1 cellular context compared by ENCODE assay signal in the genomic region with DNA sequence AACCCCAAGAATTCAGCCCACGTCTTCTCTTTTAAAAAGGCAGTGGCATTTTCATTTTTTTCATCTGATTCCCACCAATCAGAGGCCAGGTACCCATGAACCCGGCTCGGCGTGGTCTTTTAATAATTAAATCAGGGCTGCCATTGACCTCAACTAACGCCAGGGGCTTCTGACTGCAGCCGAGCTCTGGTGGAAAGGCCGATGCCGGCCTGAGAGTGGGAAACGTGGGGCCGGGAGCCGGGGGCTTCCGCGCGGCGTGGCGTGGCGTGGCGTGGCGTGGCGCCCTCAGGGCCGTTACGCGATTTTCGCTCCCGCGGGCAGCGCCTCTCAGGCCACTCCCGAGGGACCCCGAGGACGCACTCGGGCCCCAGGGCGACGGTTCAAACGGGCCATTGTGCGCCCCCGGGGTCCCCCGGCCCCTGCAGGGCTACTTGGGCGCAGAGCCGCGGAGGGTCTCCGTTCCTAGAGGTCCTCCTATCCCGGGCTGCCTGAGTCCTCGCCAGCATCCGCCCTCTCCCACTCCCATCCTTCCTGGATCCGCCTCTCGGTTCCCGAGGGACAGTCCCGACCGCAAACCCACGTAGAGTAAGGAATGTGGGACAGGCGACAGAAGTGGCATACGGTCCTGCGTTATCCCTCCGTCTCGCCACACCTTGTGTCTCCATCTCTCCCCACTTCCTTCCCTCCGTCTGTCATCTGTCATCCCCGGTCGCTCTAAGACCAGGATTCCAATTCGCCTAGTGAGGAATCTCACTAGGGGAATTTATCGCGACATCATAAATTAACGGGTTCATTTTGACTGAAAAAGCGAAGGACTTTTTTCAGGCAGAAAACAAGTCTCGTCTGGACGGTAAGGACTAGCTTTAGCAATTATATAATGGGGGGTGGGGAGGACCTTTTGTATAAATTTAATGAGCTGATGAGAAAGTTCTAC.
TF ChIP-seq lines count a peak whose summit lies in the region.

No MANE protein-coding gene starts in this region.

TF ChIP-seq in SK-N-SH, 30 proteins besides CTCF, POLR2A, EP300 and RAD21 (continued from another document):
- TF ChIP-seq EZH2phosphoT487 (IDR thresholded peaks at IDR 0.05; ENCODE audit: borderline replicate concordance, low read depth) = no peak
- TF ChIP-seq ELF1 (IDR thresholded peaks at IDR 0.05) = no peak
- TF ChIP-seq RFX5 (IDR thresholded peaks at IDR 0.05; ENCODE audit: low read length) = peak; percentile 59
- TF ChIP-seq TEAD4 (IDR thresholded peaks at IDR 0.05; ENCODE audit: borderline replicate concordance, insufficient read depth) = no peak
- TF ChIP-seq MEF2A (IDR thresholded peaks at IDR 0.05; ENCODE audit: borderline replicate concordance, low read depth) = no peak
- no peak; the same call in 1 of the 2 replicates for TF ChIP-seq TAF1 (IDR thresholded peaks at IDR 0.05; ENCODE audit: borderline replicate concordance, low read depth, low read length)
- TF ChIP-seq, protein P1, sequence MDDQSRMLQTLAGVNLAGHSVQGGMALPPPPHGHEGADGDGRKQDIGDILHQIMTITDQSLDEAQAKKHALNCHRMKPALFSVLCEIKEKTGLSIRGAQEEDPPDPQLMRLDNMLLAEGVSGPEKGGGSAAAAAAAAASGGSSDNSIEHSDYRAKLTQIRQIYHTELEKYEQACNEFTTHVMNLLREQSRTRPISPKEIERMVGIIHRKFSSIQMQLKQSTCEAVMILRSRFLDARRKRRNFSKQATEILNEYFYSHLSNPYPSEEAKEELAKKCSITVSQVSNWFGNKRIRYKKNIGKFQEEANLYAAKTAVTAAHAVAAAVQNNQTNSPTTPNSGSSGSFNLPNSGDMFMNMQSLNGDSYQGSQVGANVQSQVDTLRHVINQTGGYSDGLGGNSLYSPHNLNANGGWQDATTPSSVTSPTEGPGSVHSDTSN (IDR thresholded peaks at IDR 0.05) = 0 out of 2 replicates have a peak, but pooled peaks have one; percentile 33
- TF ChIP-seq, protein P2, sequence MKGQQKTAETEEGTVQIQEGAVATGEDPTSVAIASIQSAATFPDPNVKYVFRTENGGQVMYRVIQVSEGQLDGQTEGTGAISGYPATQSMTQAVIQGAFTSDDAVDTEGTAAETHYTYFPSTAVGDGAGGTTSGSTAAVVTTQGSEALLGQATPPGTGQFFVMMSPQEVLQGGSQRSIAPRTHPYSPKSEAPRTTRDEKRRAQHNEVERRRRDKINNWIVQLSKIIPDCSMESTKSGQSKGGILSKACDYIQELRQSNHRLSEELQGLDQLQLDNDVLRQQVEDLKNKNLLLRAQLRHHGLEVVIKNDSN (IDR thresholded peaks at IDR 0.05; ENCODE audit: borderline replicate concordance, low read depth) = no peak
- TF ChIP-seq, protein P3, sequence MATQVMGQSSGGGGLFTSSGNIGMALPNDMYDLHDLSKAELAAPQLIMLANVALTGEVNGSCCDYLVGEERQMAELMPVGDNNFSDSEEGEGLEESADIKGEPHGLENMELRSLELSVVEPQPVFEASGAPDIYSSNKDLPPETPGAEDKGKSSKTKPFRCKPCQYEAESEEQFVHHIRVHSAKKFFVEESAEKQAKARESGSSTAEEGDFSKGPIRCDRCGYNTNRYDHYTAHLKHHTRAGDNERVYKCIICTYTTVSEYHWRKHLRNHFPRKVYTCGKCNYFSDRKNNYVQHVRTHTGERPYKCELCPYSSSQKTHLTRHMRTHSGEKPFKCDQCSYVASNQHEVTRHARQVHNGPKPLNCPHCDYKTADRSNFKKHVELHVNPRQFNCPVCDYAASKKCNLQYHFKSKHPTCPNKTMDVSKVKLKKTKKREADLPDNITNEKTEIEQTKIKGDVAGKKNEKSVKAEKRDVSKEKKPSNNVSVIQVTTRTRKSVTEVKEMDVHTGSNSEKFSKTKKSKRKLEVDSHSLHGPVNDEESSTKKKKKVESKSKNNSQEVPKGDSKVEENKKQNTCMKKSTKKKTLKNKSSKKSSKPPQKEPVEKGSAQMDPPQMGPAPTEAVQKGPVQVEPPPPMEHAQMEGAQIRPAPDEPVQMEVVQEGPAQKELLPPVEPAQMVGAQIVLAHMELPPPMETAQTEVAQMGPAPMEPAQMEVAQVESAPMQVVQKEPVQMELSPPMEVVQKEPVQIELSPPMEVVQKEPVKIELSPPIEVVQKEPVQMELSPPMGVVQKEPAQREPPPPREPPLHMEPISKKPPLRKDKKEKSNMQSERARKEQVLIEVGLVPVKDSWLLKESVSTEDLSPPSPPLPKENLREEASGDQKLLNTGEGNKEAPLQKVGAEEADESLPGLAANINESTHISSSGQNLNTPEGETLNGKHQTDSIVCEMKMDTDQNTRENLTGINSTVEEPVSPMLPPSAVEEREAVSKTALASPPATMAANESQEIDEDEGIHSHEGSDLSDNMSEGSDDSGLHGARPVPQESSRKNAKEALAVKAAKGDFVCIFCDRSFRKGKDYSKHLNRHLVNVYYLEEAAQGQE (IDR thresholded peaks at IDR 0.05; ENCODE audit: low read depth, low read length) = no peak
- no peak for TF ChIP-seq POLR2AphosphoS5 (IDR thresholded peaks at IDR 0.05; ENCODE audit: low read depth, low read length)
- TF ChIP-seq, protein P4, sequence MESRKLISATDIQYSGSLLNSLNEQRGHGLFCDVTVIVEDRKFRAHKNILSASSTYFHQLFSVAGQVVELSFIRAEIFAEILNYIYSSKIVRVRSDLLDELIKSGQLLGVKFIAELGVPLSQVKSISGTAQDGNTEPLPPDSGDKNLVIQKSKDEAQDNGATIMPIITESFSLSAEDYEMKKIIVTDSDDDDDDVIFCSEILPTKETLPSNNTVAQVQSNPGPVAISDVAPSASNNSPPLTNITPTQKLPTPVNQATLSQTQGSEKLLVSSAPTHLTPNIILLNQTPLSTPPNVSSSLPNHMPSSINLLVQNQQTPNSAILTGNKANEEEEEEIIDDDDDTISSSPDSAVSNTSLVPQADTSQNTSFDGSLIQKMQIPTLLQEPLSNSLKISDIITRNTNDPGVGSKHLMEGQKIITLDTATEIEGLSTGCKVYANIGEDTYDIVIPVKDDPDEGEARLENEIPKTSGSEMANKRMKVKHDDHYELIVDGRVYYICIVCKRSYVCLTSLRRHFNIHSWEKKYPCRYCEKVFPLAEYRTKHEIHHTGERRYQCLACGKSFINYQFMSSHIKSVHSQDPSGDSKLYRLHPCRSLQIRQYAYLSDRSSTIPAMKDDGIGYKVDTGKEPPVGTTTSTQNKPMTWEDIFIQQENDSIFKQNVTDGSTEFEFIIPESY (IDR thresholded peaks at IDR 0.05; ENCODE audit: borderline replicate concordance, low read depth) = 0 out of 2 replicates have a peak, but pooled peaks have one; percentile 36
- no peak; the same call in 1 of the 2 replicates for TF ChIP-seq TCF12 (IDR thresholded peaks at IDR 0.05)
- TF ChIP-seq GATA2 (CRISPR knock-in tag; IDR thresholded peaks at IDR 0.05) = no peak
- TF ChIP-seq, protein P5, sequence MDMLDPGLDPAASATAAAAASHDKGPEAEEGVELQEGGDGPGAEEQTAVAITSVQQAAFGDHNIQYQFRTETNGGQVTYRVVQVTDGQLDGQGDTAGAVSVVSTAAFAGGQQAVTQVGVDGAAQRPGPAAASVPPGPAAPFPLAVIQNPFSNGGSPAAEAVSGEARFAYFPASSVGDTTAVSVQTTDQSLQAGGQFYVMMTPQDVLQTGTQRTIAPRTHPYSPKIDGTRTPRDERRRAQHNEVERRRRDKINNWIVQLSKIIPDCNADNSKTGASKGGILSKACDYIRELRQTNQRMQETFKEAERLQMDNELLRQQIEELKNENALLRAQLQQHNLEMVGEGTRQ (IDR thresholded peaks at IDR 0.05; ENCODE audit: borderline replicate concordance, low read depth, low read length) = no peak
TF ChIP-seq in SK-N-SH: peak in this region for 8.
